In genomic region chr4:37844204-37844603, GRCh38 we compare ENCODE assay signal across 1 cellular context.
TF ChIP-seq lines count a peak whose summit lies in the region.

No MANE protein-coding gene starts in this region.

TF ChIP-seq in HepG2, 621 proteins besides CTCF, POLR2A, EP300 and RAD21:
- no peak for TF ChIP-seq BCL3 (CRISPR knock-in tag; IDR thresholded peaks at IDR 0.05)
- peak; percentile 34 to 63; a peak in 3 of 4 replicates for TF ChIP-seq MAFK (conservative IDR thresholded peaks at IDR 0.05 in 1 of 2, IDR thresholded peaks at IDR 0.05 in 1 of 2; ENCODE audit: low read length in 2 of 2)
- no peak for TF ChIP-seq ESRRA (CRISPR knock-in tag; IDR thresholded peaks at IDR 0.05; ENCODE audit: low read depth)
- no peak for TF ChIP-seq EZH2 (conservative IDR thresholded peaks at IDR 0.05; ENCODE audit: low read depth, low read length)
- no peak for TF ChIP-seq DBP (CRISPR knock-in tag; IDR thresholded peaks at IDR 0.05; ENCODE audit: not compliant biosample characterization)
- TF ChIP-seq ZFP90 (CRISPR knock-in tag; IDR thresholded peaks at IDR 0.05; ENCODE audit: borderline replicate concordance), result no peak
- TF ChIP-seq GMEB2 (CRISPR knock-in tag; IDR thresholded peaks at IDR 0.05; ENCODE audit: low read depth), result no peak
